16 cellular contexts compared by ENCODE assay signal in the genomic region with DNA sequence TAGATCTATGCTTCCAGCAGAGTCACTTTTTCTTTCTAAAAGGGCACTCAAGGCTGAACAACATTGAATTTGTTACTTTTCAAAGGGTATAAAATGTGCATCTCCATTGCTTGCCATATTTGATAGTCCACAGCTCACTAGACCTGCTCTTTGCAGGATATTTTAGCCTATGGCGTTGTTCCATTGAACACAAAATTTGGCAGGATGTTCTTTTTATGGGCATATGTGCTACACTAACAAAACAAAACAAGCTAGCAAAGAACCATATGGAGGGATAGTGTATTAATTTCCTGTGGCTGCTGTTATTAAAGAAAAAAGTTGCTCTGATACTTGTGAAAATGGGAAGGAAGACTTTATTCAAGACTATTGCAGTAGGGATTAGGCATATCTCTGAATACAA.
A peak's percentile ranks its signal among the peaks of the same experiment; 100 is the strongest.
DNase-seq lines count a peak whose midpoint lies in the region; ATAC-seq lines count a peak whose summit lies in the region.
"Had no signal": no experiment of that assay in that cellular context is flagged by ENCODE, and none has a peak within 500 bp of the region (broad histone marks: within the 10 kb centered on the region; RNA-seq: fewer than 3 reads in every experiment).

No MANE protein-coding gene starts in this region.

- DNase-seq in DMS 273 (lab: John Stamatoyannopoulos, UW; ENCODE audit: unreplicated experiment), result peak; percentile 44
- DNase-seq in DMS 273 treated with DMSO at 0.1 percent for 48 hours (lab: John Stamatoyannopoulos, UW), result no peak
- DNase-seq in NCI-H1694 treated with DMSO at 0.1 percent for 48 hours (lab: John Stamatoyannopoulos, UW), result peak; percentile 91
- DNase-seq in cerebellum (ENCODE audit: low spot score), result peak; percentile 65
- no peak for DNase-seq in NCI-H146 treated with DMSO at 0.1 percent for 48 hours (lab: John Stamatoyannopoulos, UW; ENCODE audit: unreplicated experiment)
- no peak for DNase-seq in NCI-H69 (lab: John Stamatoyannopoulos, UW)
- DNase-seq: Caco-2; CD4-positive, CD25-positive, alpha-beta regulatory T cell; CD8-positive, alpha-beta T cell; DMS53; DMS79 treated with DMSO at 0.1 percent for 48 hours; H9 had no signal

- no peak for ATAC-seq in HG02938 (IDR thresholded peaks at IDR 0.05; ENCODE audit: unreplicated experiment)
- ATAC-seq: CD8-positive, alpha-beta T cell; GM12878; GM23338; HCT116 had no signal

Comparison
In these comparisons a context has a peak if more than half of its experiments do, and no peak if none do; other contexts are left out.
1. DNase-seq: peak in DMS 273 (single experiment), NCI-H1694 treated with DMSO at 0.1 percent for 48 hours (single experiment) and cerebellum (single experiment); none in DMS 273 treated with DMSO at 0.1 percent for 48 hours (single experiment), NCI-H146 treated with DMSO at 0.1 percent for 48 hours (single experiment) and NCI-H69 (single experiment).